Comparison of ENCODE assay signal across 8 cellular contexts in genomic region chr1:198669023-198669698, GRCh38. TPM values are rescaled to one million over a fixed set of nuclear protein-coding genes. Genes with fewer than 3 reads are reported as not detected.
A peak's percentile ranks its signal among the peaks of the same experiment; 100 is the strongest.
DNase-seq lines count a peak whose midpoint lies in the region; ATAC-seq and TF ChIP-seq lines count a peak whose summit lies in the region.

No MANE protein-coding gene starts in this region.

- H3K4me3 ChIP-seq in H7 (ENCODE audit: insufficient read depth, low read depth, low read length) = no peak overlapping the region
- no peak overlapping the region for H3K4me3 ChIP-seq in WERI-Rb-1 (ENCODE audit: low read depth, low read length)

- peaks cover 5% of the 10 kb centered on the region for H3K9me3 Mint-ChIP-seq in stimulated activated memory B cell treated with anti-CD40 and anti-IgM and Interleukin-4, amounts not matched to agents 10 μg/mL and 1 μg/mL and 100 μg/mL, for 72 hours

- H3K27me3 ChIP-seq in H7 (ENCODE audit: control insufficient read depth, insufficient read depth, low read length) = no peaks in the 10 kb centered on the region
- H3K27me3 ChIP-seq in WERI-Rb-1 (ENCODE audit: insufficient read depth, low read depth, severe bottlenecking) = no peaks in the 10 kb centered on the region

- ATAC-seq in GM18858 (IDR thresholded peaks at IDR 0.05; ENCODE audit: unreplicated experiment) (peak; percentile 89), HG03025 (IDR thresholded peaks at IDR 0.05; ENCODE audit: low FRiP score, unreplicated experiment) (peak; percentile 73)
- peak; percentile 90 for ATAC-seq in stimulated activated memory B cell treated with anti-CD40 and anti-IgM and Interleukin-4, amounts not matched to agents 10 μg/mL and 1 μg/mL and 100 μg/mL, for 72 hours

- H3K27ac Mint-ChIP-seq in stimulated activated memory B cell treated with anti-CD40 and anti-IgM and Interleukin-4, amounts not matched to agents 10 μg/mL and 1 μg/mL and 100 μg/mL, for 72 hours = peak overlapping the region; percentile 90

- H3K36me3 ChIP-seq in H7 (replicated peaks; ENCODE audit: control insufficient read depth, insufficient read depth, low read length) (no peaks in the 10 kb centered on the region), WERI-Rb-1 (no peaks in the 10 kb centered on the region)

- H3K4me3 Mint-ChIP-seq in stimulated activated memory B cell treated with anti-CD40 and anti-IgM and Interleukin-4, amounts not matched to agents 10 μg/mL and 1 μg/mL and 100 μg/mL, for 72 hours = peak overlapping the region; percentile 30

- H3K27me3 Mint-ChIP-seq in stimulated activated memory B cell treated with anti-CD40 and anti-IgM and Interleukin-4, amounts not matched to agents 10 μg/mL and 1 μg/mL and 100 μg/mL, for 72 hours = no peaks in the 10 kb centered on the region

- H3K27ac ChIP-seq in WERI-Rb-1 = no peak overlapping the region

- H3K9me3 ChIP-seq in WERI-Rb-1 (ENCODE audit: severe bottlenecking) = no peaks in the 10 kb centered on the region

- H3K36me3 Mint-ChIP-seq in stimulated activated memory B cell treated with anti-CD40 and anti-IgM and Interleukin-4, amounts not matched to agents 10 μg/mL and 1 μg/mL and 100 μg/mL, for 72 hours = peaks cover 72% of the 10 kb centered on the region

- peak; percentile 99 for DNase-seq in A172 (ENCODE audit: low spot score)
- peak; percentile 91 for DNase-seq in RKO (ENCODE audit: low spot score)
- DNase-seq in dermis blood vessel endothelial cell = peak; percentile 64
- no peak for DNase-seq in H7
- DNase-seq in WERI-Rb-1 = no peak

- H3K4me1 Mint-ChIP-seq in stimulated activated memory B cell treated with anti-CD40 and anti-IgM and Interleukin-4, amounts not matched to agents 10 μg/mL and 1 μg/mL and 100 μg/mL, for 72 hours = peaks cover 79% of the 10 kb centered on the region

- no peak for TF ChIP-seq CTCF in WERI-Rb-1 (IDR thresholded peaks at IDR 0.05; ENCODE audit: low read depth, low read length)

RNA-seq across cellular contexts. Expression of gene PTPRC, which starts 30.3 kb away (rescaled TPM):
- total RNA-seq in A172 (2014; rRNA removed; shearing (Covaris generic)) = 2.8 and 3.1 TPM in 2 replicates
- not detected in 2 replicates for total RNA-seq in dermis blood vessel endothelial cell
- total RNA-seq in H7 (2014; rRNA removed; shearing (Covaris generic)) = not detected in 2 replicates

Comparison
In these comparisons a context has a peak if more than half of its experiments do, and no peak if none do; other contexts are left out.
1. DNase-seq: peak in A172 (single experiment), RKO (single experiment) and dermis blood vessel endothelial cell (single experiment); none in H7 (single experiment) and WERI-Rb-1 (single experiment).
2. Peak in every context shown above with its lines, with median percentiles within 50 percentile points of each other: ATAC-seq.